In the genomic region with DNA sequence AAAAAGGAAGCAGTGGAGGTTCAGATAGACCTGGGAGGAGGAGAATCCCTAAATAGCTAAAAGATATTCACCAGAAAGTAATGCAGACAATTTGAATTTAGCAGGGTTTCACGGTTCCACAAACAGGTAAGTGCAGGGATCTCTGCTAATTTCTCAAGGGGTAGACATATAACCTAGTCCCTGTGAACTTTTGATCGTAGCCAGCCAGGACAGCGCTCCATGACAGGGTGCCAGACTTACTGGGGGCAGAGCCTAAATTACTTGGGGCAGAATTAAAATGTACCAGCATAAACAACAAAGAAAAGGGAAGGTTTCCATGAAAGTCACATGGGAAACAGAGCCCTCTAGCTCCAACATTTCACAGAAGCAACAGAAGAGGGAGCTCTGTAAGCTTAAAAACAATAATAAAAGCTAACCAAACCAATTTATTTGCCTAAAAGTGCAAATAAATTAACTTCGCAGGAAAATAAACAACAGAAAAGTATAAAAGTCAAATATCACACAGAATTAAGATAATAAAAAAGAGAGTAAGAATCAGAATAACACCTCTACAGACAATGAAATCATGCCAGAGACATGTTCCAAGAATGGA, we compare ENCODE assay signal across 8 cellular contexts.
DNase-seq lines count a peak whose midpoint lies in the region; ATAC-seq and TF ChIP-seq lines count a peak whose summit lies in the region.

No MANE protein-coding gene starts in this region.

- peak; percentile 20 to 24 for DNase-seq in NOMO-1 (lab: John Stamatoyannopoulos, UW; ENCODE audit: unreplicated experiment in 2 of 2)
- DNase-seq in NOMO-1 treated with dmso at 0.1 percent for 144 hours (lab: John Stamatoyannopoulos, UW; ENCODE audit: unreplicated experiment), result no peak
- DNase-seq in Panc1 (ENCODE audit: low read depth, low spot score), result no peak
- no peak for DNase-seq in testis
- DNase-seq in T-helper 9 cell, result no peak
- DNase-seq in activated CD4-positive, alpha-beta T cell treated with anti-CD3 and anti-CD28 coated beads for 48 hours, result no peak

- 14 to 35% methylated on average over 1 to 4 of the region's 4 CpGs for WGBS in gastroesophageal sphincter (ENCODE audit: low coverage in 1 of 2), 2 donors
- WGBS in testis, 2 donors, result 56 to 65% methylated on average over 4 of the region's 4 CpGs

- H3K4me1 ChIP-seq in Panc1 (ENCODE audit: control insufficient read depth, insufficient read depth, low read length) (no peaks in the 10 kb centered on the region), gastroesophageal sphincter (peaks cover 0 to 5% (median 0%) of the 10 kb centered on the region in 3 donors), testis (no peaks in the 10 kb centered on the region)

- TF ChIP-seq POLR2A in gastroesophageal sphincter (IDR thresholded peaks at IDR 0.05) (no peak), testis (IDR thresholded peaks at IDR 0.05) (no peak)

- H3K4me3 ChIP-seq in Panc1 (ENCODE audit: low read depth in 2 of 2, low read length in 2 of 2) (no peak overlapping the region), gastroesophageal sphincter (no peak overlapping the region), testis (no peak overlapping the region)

- CTCF ChIA-PET in Panc1 (lab: Charles Lee), result no interaction called here

- H3K27ac ChIP-seq in Panc1 (ENCODE audit: low read length), result no peak overlapping the region
- H3K27ac ChIP-seq in gastroesophageal sphincter, result no peak overlapping the region
- no peak overlapping the region for H3K27ac ChIP-seq in testis

- POLR2A ChIA-PET in Panc1 (lab: Charles Lee), result no interaction called here

- H3K27me3 ChIP-seq in Panc1 (ENCODE audit: control insufficient read depth, insufficient read depth, low read length), result no peaks in the 10 kb centered on the region
- H3K27me3 ChIP-seq in gastroesophageal sphincter, result no peaks in the 10 kb centered on the region
- no peaks in the 10 kb centered on the region for H3K27me3 ChIP-seq in testis

- H3K36me3 ChIP-seq in Panc1 (ENCODE audit: control insufficient read depth, insufficient read depth, low read length) (no peaks in the 10 kb centered on the region), gastroesophageal sphincter (no peaks in the 10 kb centered on the region), testis (ENCODE audit: low read depth, missing control alignments) (no peaks in the 10 kb centered on the region)

- intact Hi-C loops in Panc1 (cut with micrococcal nuclease; ENCODE audit: unreplicated experiment), result no loop called here
- intact Hi-C loops in testis (cut with DNase I; ENCODE audit: low total_unique reads), result no loop called here

- H3K9me3 ChIP-seq in Panc1 (ENCODE audit: control insufficient read depth, insufficient read depth, low read depth, low read length) (no peaks in the 10 kb centered on the region), gastroesophageal sphincter (no peaks in the 10 kb centered on the region), testis (no peaks in the 10 kb centered on the region)

- TF ChIP-seq EP300 in gastroesophageal sphincter (IDR thresholded peaks at IDR 0.05), result no peak

- ATAC-seq in Panc1 (no peak), gastroesophageal sphincter (no peak), HG03280 (IDR thresholded peaks at IDR 0.05; ENCODE audit: unreplicated experiment) (no peak)

- in situ Hi-C loops in Panc1 (cut with HindIII; ENCODE audit: low pct_unique_long_range_greater_than_20kb, low sequenced_read_pairs), result no loop called here

- no TSS peak for BruUV-seq in Panc1 (replicated peaks; lab: Mats Ljungman, UMichigan)

- peak; percentile 31 for TF ChIP-seq CTCF in Panc1 (IDR thresholded peaks at IDR 0.05)
- TF ChIP-seq CTCF in gastroesophageal sphincter (IDR thresholded peaks at IDR 0.05), result peak; percentile 24 to 65 (median 52)
- TF ChIP-seq CTCF in testis (IDR thresholded peaks at IDR 0.05), result peak in 2 of 3 experiments; percentile 23 to 44

Comparison
In these comparisons a context has a peak if more than half of its experiments do, and no peak if none do; other contexts are left out.
1. DNase-seq: peak in NOMO-1 (2 of 2); none in NOMO-1 treated with dmso at 0.1 percent for 144 hours (single experiment), Panc1 (single experiment), testis (single experiment), T-helper 9 cell (single experiment) and activated CD4-positive, alpha-beta T cell treated with anti-CD3 and anti-CD28 coated beads for 48 hours (single experiment).
2. Peak in every context shown above with its lines, with median percentiles within 50 percentile points of each other: CTCF ChIP-seq.